11 cellular contexts compared by ENCODE assay signal in the genomic region with DNA sequence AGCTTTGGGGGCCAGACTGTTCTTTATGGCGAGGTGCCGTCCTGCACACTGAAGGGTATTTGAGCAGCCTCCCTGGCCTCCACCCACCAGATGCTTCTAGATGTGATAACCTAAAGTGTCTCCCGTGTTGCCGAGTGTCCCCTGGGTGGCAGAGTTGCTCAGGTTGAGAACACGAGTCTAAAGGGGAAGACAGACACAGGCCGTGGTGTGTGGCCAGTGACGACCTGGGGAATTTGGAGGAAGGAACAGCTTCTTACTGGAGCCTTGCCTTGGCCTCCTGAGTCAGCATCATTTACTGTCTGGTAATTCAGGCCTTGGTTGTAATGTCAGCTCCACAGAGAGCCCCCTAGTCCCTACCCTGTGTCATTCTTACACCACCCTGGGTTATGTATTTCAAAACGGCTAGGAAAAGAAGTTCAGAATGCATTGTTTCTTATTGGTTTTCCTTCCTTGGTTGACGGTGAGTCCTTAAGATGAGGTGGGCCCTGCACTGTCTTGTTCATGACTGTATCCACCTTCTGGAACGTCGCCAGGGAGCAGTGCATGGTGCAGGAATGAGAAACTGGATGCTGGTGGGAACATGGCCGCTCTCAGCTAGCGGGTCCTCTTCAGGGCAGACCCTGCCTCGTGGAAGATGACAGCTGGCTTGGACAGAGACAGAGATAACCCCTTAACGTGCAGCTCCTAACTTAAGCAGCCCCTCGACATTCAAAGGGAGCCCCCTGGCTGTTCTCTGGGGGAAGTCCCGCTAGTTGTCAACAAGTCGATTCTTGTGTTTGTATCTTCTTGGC. TPM values are rescaled to one million over a fixed set of nuclear protein-coding genes. Genes with fewer than 3 reads are reported as not detected.
DNase-seq lines count a peak whose midpoint lies in the region; ATAC-seq and TF ChIP-seq lines count a peak whose summit lies in the region.
"Had no signal": no experiment of that assay in that cellular context is flagged by ENCODE, and none has a peak within 500 bp of the region (broad histone marks: within the 10 kb centered on the region; RNA-seq: fewer than 3 reads in every experiment).

No MANE protein-coding gene starts in this region.

- peak; percentile 56 to 67 for ATAC-seq in activated T-cell treated with anti-CD3 and anti-CD28 coated beads, Interleukin-2, amount 50 U/mL, for 72 hours (replicated peaks in 1 of 2)
- ATAC-seq in Panc1 = peak; percentile 63; the same call in 1 of the 2 replicates
- peak; percentile 74 for ATAC-seq in stimulated activated naive CD8-positive, alpha-beta T cell treated with anti-CD3 and anti-CD28 coated beads, Interleukin-15, amount 100 ng/mL, for 72 hours
- ATAC-seq in gastrocnemius medialis = no peak

- no peak overlapping the region for H2AFZ ChIP-seq in hepatocyte

- H3K4me1 ChIP-seq in Panc1 (ENCODE audit: control insufficient read depth, insufficient read depth, low read length) (no peaks in the 10 kb centered on the region), hepatocyte (ENCODE audit: insufficient read depth) (no peaks in the 10 kb centered on the region), gastrocnemius medialis (peaks cover 0 to 7% of the 10 kb centered on the region in 2 donors)

- no peaks in the 10 kb centered on the region for H3K27me3 ChIP-seq in Panc1 (ENCODE audit: control insufficient read depth, insufficient read depth, low read length)
- H3K27me3 ChIP-seq in hepatocyte = no peaks in the 10 kb centered on the region
- H3K27me3 ChIP-seq in gastrocnemius medialis = no peaks in the 10 kb centered on the region

- H3K4me3 Mint-ChIP-seq in activated T-cell treated with anti-CD3 and anti-CD28 coated beads, Interleukin-2, amount 50 U/mL, for 72 hours = no peak overlapping the region
- H3K4me3 Mint-ChIP-seq in stimulated activated naive CD8-positive, alpha-beta T cell treated with anti-CD3 and anti-CD28 coated beads, Interleukin-15, amount 100 ng/mL, for 72 hours = no peak overlapping the region
- no peak overlapping the region for H3K4me3 Mint-ChIP-seq in Calu3 (ENCODE audit: low read depth, unreplicated experiment)
- H3K4me3 Mint-ChIP-seq: activated CD4-positive, alpha-beta T cell treated with anti-CD3 and anti-CD28 coated beads, Interleukin-2, amount 10 ng/mL, durations not matched to agents 7 days and 5 days; CD4-positive, CD25-positive, alpha-beta regulatory T cell had no signal

- no peak for TF ChIP-seq POLR2A in gastrocnemius medialis (IDR thresholded peaks at IDR 0.05)

- H3K4me1 Mint-ChIP-seq in activated T-cell treated with anti-CD3 and anti-CD28 coated beads, Interleukin-2, amount 50 U/mL, for 72 hours (ENCODE audit: low read depth) = peaks cover 27% of the 10 kb centered on the region
- H3K4me1 Mint-ChIP-seq in stimulated activated naive CD8-positive, alpha-beta T cell treated with anti-CD3 and anti-CD28 coated beads, Interleukin-15, amount 100 ng/mL, for 72 hours = peaks cover 21% of the 10 kb centered on the region
- H3K4me1 Mint-ChIP-seq in Calu3 (ENCODE audit: low read depth, unreplicated experiment) = no peaks in the 10 kb centered on the region

- CTCF ChIA-PET in Panc1 (lab: Charles Lee) = interaction anchor here (0.6 kb wide), 2 partner anchors 121 to 163 kb away, joined by 3 to 5 read pairs; no protein-coding TSS in a partner anchor
- CTCF ChIA-PET in Calu3 (lab: Charles Lee) = no interaction called here

- no TSS peak for BruUV-seq in Panc1 (replicated peaks; lab: Mats Ljungman, UMichigan)
- no TSS peak for BruUV-seq in Calu3 (replicated peaks; lab: Mats Ljungman, UMichigan)

- in situ Hi-C loops in Panc1 (cut with HindIII; ENCODE audit: low pct_unique_long_range_greater_than_20kb, low sequenced_read_pairs) = no loop called here
- in situ Hi-C loops in gastrocnemius medialis (cut with MboI; ENCODE audit: low sequenced_read_pairs in 4 of 4) = loop anchor here in 1 of 4 donors (25.0 kb wide), 1 partner anchor 274 kb away; the partner anchor contains the start of gene SLC35E1

- peak; percentile 14 to 22 for DNase-seq in activated T-cell treated with anti-CD3 and anti-CD28 coated beads, Interleukin-2, amount 50 U/mL, for 72 hours
- DNase-seq in activated T-cell treated with anti-CD3 and anti-CD28 coated beads for 4 hours = no peak
- no peak for DNase-seq in Panc1 (ENCODE audit: low read depth, low spot score)
- peak; percentile 49 for DNase-seq in fibroblast of mammary gland (ENCODE audit: low read depth)
- DNase-seq in stimulated activated naive CD8-positive, alpha-beta T cell treated with anti-CD3 and anti-CD28 coated beads, Interleukin-15, amount 100 ng/mL, for 72 hours = peak in 1 of 2 donors; percentile 36
- DNase-seq in hepatocyte (ENCODE audit: low spot score) = no peak
- DNase-seq in Calu3 = no peak
- no peak for DNase-seq in gastrocnemius medialis
- DNase-seq: activated CD4-positive, alpha-beta T cell treated with anti-CD3 and anti-CD28 coated beads, Interleukin-2, amount 10 ng/mL, durations not matched to agents 7 days and 5 days; NCI-H146 had no signal

- H3K27me3 Mint-ChIP-seq in activated T-cell treated with anti-CD3 and anti-CD28 coated beads, Interleukin-2, amount 50 U/mL, for 72 hours (ENCODE audit: low read depth) = no peaks in the 10 kb centered on the region
- H3K27me3 Mint-ChIP-seq in stimulated activated naive CD8-positive, alpha-beta T cell treated with anti-CD3 and anti-CD28 coated beads, Interleukin-15, amount 100 ng/mL, for 72 hours = no peaks in the 10 kb centered on the region
- no peaks in the 10 kb centered on the region for H3K27me3 Mint-ChIP-seq in Calu3 (ENCODE audit: unreplicated experiment)
- H3K27me3 Mint-ChIP-seq: activated CD4-positive, alpha-beta T cell treated with anti-CD3 and anti-CD28 coated beads, Interleukin-2, amount 10 ng/mL, durations not matched to agents 7 days and 5 days; CD4-positive, CD25-positive, alpha-beta regulatory T cell had no signal

- no peaks in the 10 kb centered on the region for H3K9me2 ChIP-seq in hepatocyte (replicated peaks; ENCODE audit: insufficient read depth)

- H3K27ac ChIP-seq in Panc1 (ENCODE audit: low read length) = no peak overlapping the region
- H3K27ac ChIP-seq in hepatocyte = no peak overlapping the region
- H3K27ac ChIP-seq in gastrocnemius medialis = no peak overlapping the region

- H3K9me3 ChIP-seq in Panc1 (ENCODE audit: control insufficient read depth, insufficient read depth, low read depth, low read length) (no peaks in the 10 kb centered on the region), hepatocyte (ENCODE audit: low read depth) (no peaks in the 10 kb centered on the region), gastrocnemius medialis (no peaks in the 10 kb centered on the region)

- peaks cover 14% of the 10 kb centered on the region for H3K79me2 ChIP-seq in hepatocyte

- intact Hi-C loops in Panc1 (cut with micrococcal nuclease; ENCODE audit: unreplicated experiment) (no loop called here), Calu3 (cut with micrococcal nuclease; ENCODE audit: unreplicated experiment) (no loop called here), gastrocnemius medialis (cut with DNase I; ENCODE audit: low total_unique reads) (no loop called here)

- WGBS in hepatocyte (ENCODE audit: low lambda C conversion rate, missing lambda C conversion rate) = 86% methylated on average over 18 of the region's 18 CpGs

- H3K4me3 ChIP-seq in Panc1 (ENCODE audit: low read depth in 2 of 2, low read length in 2 of 2) (no peak overlapping the region), fibroblast of mammary gland (ENCODE audit: control insufficient read depth, low read depth, low read length) (no peak overlapping the region), hepatocyte (no peak overlapping the region), gastrocnemius medialis (no peak overlapping the region)

- TF ChIP-seq CTCF in Panc1 (IDR thresholded peaks at IDR 0.05) = no peak
- peak; percentile 17 for TF ChIP-seq CTCF in fibroblast of mammary gland (conservative IDR thresholded peaks at IDR 0.05; ENCODE audit: control insufficient read depth, insufficient read depth, low read depth, low read length)
- TF ChIP-seq CTCF in hepatocyte (IDR thresholded peaks at IDR 0.05; ENCODE audit: poor library complexity) = no peak
- no peak for TF ChIP-seq CTCF in Calu3 (IDR thresholded peaks at IDR 0.05; ENCODE audit: unreplicated experiment)
- no peak for TF ChIP-seq CTCF in gastrocnemius medialis (IDR thresholded peaks at IDR 0.05 in 4 of 5, conservative IDR thresholded peaks at IDR 0.05 in 1 of 5)

- POLR2A ChIA-PET in Panc1 (lab: Charles Lee) = no interaction called here

- H3K27ac Mint-ChIP-seq in activated T-cell treated with anti-CD3 and anti-CD28 coated beads, Interleukin-2, amount 50 U/mL, for 72 hours = peak overlapping the region; percentile 44
- H3K27ac Mint-ChIP-seq in stimulated activated naive CD8-positive, alpha-beta T cell treated with anti-CD3 and anti-CD28 coated beads, Interleukin-15, amount 100 ng/mL, for 72 hours = peak overlapping the region in 1 of 2 donors; percentile 59
- H3K27ac Mint-ChIP-seq in Calu3 (ENCODE audit: unreplicated experiment) = no peak overlapping the region
- H3K27ac Mint-ChIP-seq: activated CD4-positive, alpha-beta T cell treated with anti-CD3 and anti-CD28 coated beads, Interleukin-2, amount 10 ng/mL, durations not matched to agents 7 days and 5 days; CD4-positive, CD25-positive, alpha-beta regulatory T cell had no signal

- H3K4me2 ChIP-seq in hepatocyte = no peak overlapping the region

- no peaks in the 10 kb centered on the region for H3K9me3 Mint-ChIP-seq in activated T-cell treated with anti-CD3 and anti-CD28 coated beads, Interleukin-2, amount 50 U/mL, for 72 hours
- no peaks in the 10 kb centered on the region for H3K9me3 Mint-ChIP-seq in stimulated activated naive CD8-positive, alpha-beta T cell treated with anti-CD3 and anti-CD28 coated beads, Interleukin-15, amount 100 ng/mL, for 72 hours
- no peaks in the 10 kb centered on the region for H3K9me3 Mint-ChIP-seq in Calu3 (ENCODE audit: low read depth, unreplicated experiment)
- H3K9me3 Mint-ChIP-seq: activated CD4-positive, alpha-beta T cell treated with anti-CD3 and anti-CD28 coated beads, Interleukin-2, amount 10 ng/mL, durations not matched to agents 7 days and 5 days; CD4-positive, CD25-positive, alpha-beta regulatory T cell had no signal

- peaks cover 4 to 11% of the 10 kb centered on the region in 2 donors for H3K36me3 Mint-ChIP-seq in activated T-cell treated with anti-CD3 and anti-CD28 coated beads, Interleukin-2, amount 50 U/mL, for 72 hours (ENCODE audit: insufficient read depth in 2 of 2)
- H3K36me3 Mint-ChIP-seq in Calu3 (ENCODE audit: insufficient read depth, unreplicated experiment) = peaks cover 22% of the 10 kb centered on the region

- no peaks in the 10 kb centered on the region for H4K20me1 ChIP-seq in hepatocyte (ENCODE audit: insufficient read depth, poor library complexity, severe bottlenecking)

- H3K36me3 ChIP-seq in Panc1 (ENCODE audit: control insufficient read depth, insufficient read depth, low read length) (no peaks in the 10 kb centered on the region), hepatocyte (replicated peaks; ENCODE audit: insufficient read depth, low read depth) (no peaks in the 10 kb centered on the region), gastrocnemius medialis (peaks cover 0 to 62% of the 10 kb centered on the region in 2 donors)

RNA-seq across cellular contexts. Expression of gene SIN3B, which starts 7.1 kb away (rescaled TPM):
- total RNA-seq in activated T-cell treated with anti-CD3 and anti-CD28 coated beads, Interleukin-2, amount 50 U/mL, for 72 hours = 10 to 100 TPM; 50.7 to 51.1 TPM
- total RNA-seq in Panc1 (2021; ENCODE audit: unreplicated experiment) = 47.0 TPM
- 48.3 TPM for polyA plus RNA-seq in Panc1 (2012; ENCODE audit: insufficient read length)
- total RNA-seq in hepatocyte = 17.9 and 21.9 TPM in 2 replicates
- 17.0 and 30.1 TPM in 2 replicates for polyA plus RNA-seq in hepatocyte
- 43.1 and 49.7 TPM in 2 replicates for total RNA-seq in Calu3 (2022)
- total RNA-seq in gastrocnemius medialis = 10 to 100 TPM; 11.6 to 15.2 (median 14.3) TPM

RNA-seq across cellular contexts. Expression of gene F2RL3, which starts 52.5 kb away (rescaled TPM):
- total RNA-seq in activated T-cell treated with anti-CD3 and anti-CD28 coated beads, Interleukin-2, amount 50 U/mL, for 72 hours = not detected
- total RNA-seq in Panc1 (2021; ENCODE audit: unreplicated experiment) (not detected), hepatocyte (0.12 and 0.13 TPM in 2 replicates), Calu3 (2022) (not detected in 2 replicates), gastrocnemius medialis (1 to 10 TPM; 2.2 to 9.4 (median 6.3) TPM)
- 0.12 TPM for polyA plus RNA-seq in Panc1 (2012; ENCODE audit: insufficient read length)
- 0.08 and 0.57 TPM in 2 replicates for polyA plus RNA-seq in hepatocyte
- polyA plus RNA-seq: CD4-positive, CD25-positive, alpha-beta regulatory T cell had no signal

Comparison
In these comparisons a context has a peak if more than half of its experiments do, and no peak if none do; other contexts are left out.
1. DNase-seq: peak in activated T-cell treated with anti-CD3 and anti-CD28 coated beads, Interleukin-2, amount 50 U/mL, for 72 hours (2 of 2) and fibroblast of mammary gland (single experiment); none in activated T-cell treated with anti-CD3 and anti-CD28 coated beads for 4 hours (single experiment), Panc1 (single experiment), hepatocyte (single experiment), Calu3 (single experiment) and gastrocnemius medialis (0 of 2).
2. ATAC-seq: peak in activated T-cell treated with anti-CD3 and anti-CD28 coated beads, Interleukin-2, amount 50 U/mL, for 72 hours (2 of 2), Panc1 (single experiment) and stimulated activated naive CD8-positive, alpha-beta T cell treated with anti-CD3 and anti-CD28 coated beads, Interleukin-15, amount 100 ng/mL, for 72 hours (single experiment); none in gastrocnemius medialis (0 of 2).